ENCODE assay signal across 8 cellular contexts in genomic region chr3:79358327-79358726, GRCh38.
"Had no signal": no experiment of that assay in that cellular context is flagged by ENCODE, and none has a peak within 500 bp of the region (broad histone marks: within the 10 kb centered on the region; RNA-seq: fewer than 3 reads in every experiment).

No MANE protein-coding gene starts in this region.

- ATAC-seq: HCT116, HepG2 had no signal

- H3K36me3 Mint-ChIP-seq: IgD-negative memory B cell had no signal

- DNase-seq: GOT3, H7, HFFc6 had no signal

- H3K9me3 ChIP-seq: HAP-1 had no signal

- H3K27ac ChIP-seq: HL-60 had no signal

- H3K27ac Mint-ChIP-seq: HFFc6, IgD-negative memory B cell had no signal

- H3K4me3 Mint-ChIP-seq: HFFc6, IgD-negative memory B cell had no signal

- H3K36me3 ChIP-seq: HAP-1 had no signal

- H3K4me1 Mint-ChIP-seq: IgD-negative memory B cell had no signal

- H3K27me3 Mint-ChIP-seq: IgD-negative memory B cell had no signal

- H3K9me3 Mint-ChIP-seq: HFFc6 had no signal

- H3K4me3 ChIP-seq: HAP-1 had no signal
